ENCODE assay signal across 9 cellular contexts in the genomic region with DNA sequence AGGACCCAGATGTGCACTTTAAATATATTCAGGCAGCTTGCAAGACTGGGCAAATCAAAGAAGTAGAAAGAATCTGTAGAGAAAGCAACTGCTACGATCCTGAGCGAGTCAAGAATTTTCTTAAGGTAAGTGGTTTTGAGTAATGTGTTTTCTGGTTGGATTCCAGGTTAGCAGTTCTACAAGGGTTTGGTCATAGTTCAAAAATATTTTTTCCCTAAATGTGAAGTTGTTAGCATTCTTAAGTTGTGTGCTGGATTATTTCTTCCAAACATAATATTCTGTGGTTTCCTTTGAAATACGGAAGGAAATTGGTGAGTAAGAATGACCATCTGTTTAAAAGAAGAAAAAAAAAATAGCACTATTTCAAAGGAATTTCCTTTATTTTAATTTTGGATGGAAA. TPM values are rescaled to one million over a fixed set of nuclear protein-coding genes. Genes with fewer than 3 reads are reported as not detected.
DNase-seq lines count a peak whose midpoint lies in the region; TF ChIP-seq lines count a peak whose summit lies in the region.
"Had no signal": no experiment of that assay in that cellular context is flagged by ENCODE, and none has a peak within 500 bp of the region (broad histone marks: within the 10 kb centered on the region; RNA-seq: fewer than 3 reads in every experiment).

No MANE protein-coding gene starts in this region.

- H3K9me3 ChIP-seq in BLaER1 treated with 17β-estradiol and CSF1 and Interleukin-3, amounts not matched to agents 10 nM and 100 nM (replicated peaks in 1 of 11): no peaks in the 10 kb centered on the region

- peak; percentile 42 for DNase-seq in LoVo (ENCODE audit: low spot score)
- DNase-seq in brain pericyte (ENCODE audit: low read depth, low spot score): peak; percentile 11
- DNase-seq in mesothelial cell of epicardium (ENCODE audit: low spot score in 2 of 2, unreplicated experiment in 2 of 2): no peak
- no peak for DNase-seq in activated gamma-delta T cell (lab: John Stamatoyannopoulos, UW)
- no peak for DNase-seq in GM10266 (ENCODE audit: extremely low spot score)
- no peak for DNase-seq in stimulated activated CD4-positive, alpha-beta T cell treated with anti-CD3 and anti-CD28 coated beads, Interleukin-15, amount 100 ng/mL, for 24 hours
- DNase-seq in T-helper 2 cell: no peak
- DNase-seq: T1000 had no signal

- no peaks in the 10 kb centered on the region for H3K4me1 Mint-ChIP-seq in mesothelial cell of epicardium

- H3K4me2 ChIP-seq in BLaER1 treated with 17β-estradiol and CSF1 and Interleukin-3, amounts not matched to agents 10 nM and 100 nM: peak overlapping the region; percentile 36 to 81 (median 59)

- no peak overlapping the region for H3K4me3 Mint-ChIP-seq in mesothelial cell of epicardium

- peak overlapping the region; percentile 16 for H3K27ac Mint-ChIP-seq in mesothelial cell of epicardium

- H3K27me3 ChIP-seq in BLaER1 treated with 17β-estradiol and CSF1 and Interleukin-3, amounts not matched to agents 10 nM and 100 nM: no peaks in the 10 kb centered on the region

- peaks cover 85 to 99% (median 94%) of the 10 kb centered on the region in 11 experiments for H3K36me3 ChIP-seq in BLaER1 treated with 17β-estradiol and CSF1 and Interleukin-3, amounts not matched to agents 10 nM and 100 nM

- H3K4me1 ChIP-seq in BLaER1 treated with 17β-estradiol and CSF1 and Interleukin-3, amounts not matched to agents 10 nM and 100 nM: peaks cover 21 to 89% (median 32%) of the 10 kb centered on the region in 10 experiments

- H3K27ac ChIP-seq in BLaER1 treated with 17β-estradiol and CSF1 and Interleukin-3, amounts not matched to agents 10 nM and 100 nM: peak overlapping the region in 9 of 11 experiments; percentile 14 to 62 (median 55); a peak in 15 of 22 replicates

- H3K27me3 Mint-ChIP-seq in mesothelial cell of epicardium (ENCODE audit: low read depth): no peaks in the 10 kb centered on the region

- H3K9ac ChIP-seq in BLaER1 treated with 17β-estradiol and CSF1 and Interleukin-3, amounts not matched to agents 10 nM and 100 nM: peak overlapping the region in 7 of 11 experiments; percentile 13 to 61 (median 39); a peak in 11 of 22 replicates

- peaks cover 0 to 100% (median 19%) of the 10 kb centered on the region in 11 experiments; a peak in 14 of 22 replicates for H4K20me1 ChIP-seq in BLaER1 treated with 17β-estradiol and CSF1 and Interleukin-3, amounts not matched to agents 10 nM and 100 nM

- H3K9me3 Mint-ChIP-seq in mesothelial cell of epicardium: no peaks in the 10 kb centered on the region

- no peak for TF ChIP-seq CTCF in mesothelial cell of epicardium (IDR thresholded peaks at IDR 0.05; ENCODE audit: unreplicated experiment)
- TF ChIP-seq CTCF in GM10266 (IDR thresholded peaks at IDR 0.05; ENCODE audit: control insufficient read depth, insufficient read depth, low read depth, missing control alignments): no peak

- peaks cover 20% of the 10 kb centered on the region for H3K36me3 Mint-ChIP-seq in mesothelial cell of epicardium

- peak overlapping the region in 3 of 10 experiments; percentile 13 to 33 (median 25); a peak in 4 of 20 replicates for H3K4me3 ChIP-seq in BLaER1 treated with 17β-estradiol and CSF1 and Interleukin-3, amounts not matched to agents 10 nM and 100 nM

RNA-seq across cellular contexts. Expression of a gene that starts 38.4 kb away (rescaled TPM):
- total RNA-seq in mesothelial cell of epicardium: 22.5 to 24.7 TPM (median 24.4 TPM) in 3 replicates

RNA-seq across cellular contexts. Expression of a gene that starts 38.6 kb away (rescaled TPM):
- total RNA-seq in mesothelial cell of epicardium: 207 to 208 TPM (median 208 TPM) in 3 replicates

RNA-seq across cellular contexts. Expression of a gene that starts 49.1 kb away (rescaled TPM):
- 192 to 201 TPM (median 192 TPM) in 3 replicates for total RNA-seq in mesothelial cell of epicardium

Comparison
In these comparisons a context has a peak if more than half of its experiments do, and no peak if none do; other contexts are left out.
1. DNase-seq: peak in LoVo (single experiment) and brain pericyte (single experiment); none in mesothelial cell of epicardium (0 of 2), activated gamma-delta T cell (single experiment), GM10266 (single experiment), stimulated activated CD4-positive, alpha-beta T cell treated with anti-CD3 and anti-CD28 coated beads, Interleukin-15, amount 100 ng/mL, for 24 hours (single experiment) and T-helper 2 cell (0 of 5).